ENCODE assay signal across 14 cellular contexts in genomic region chr4:165025782-165026181, GRCh38. TPM values are rescaled to one million over a fixed set of nuclear protein-coding genes. Genes with fewer than 3 reads are reported as not detected.
"Had no signal": no experiment of that assay in that cellular context is flagged by ENCODE, and none has a peak within 500 bp of the region (broad histone marks: within the 10 kb centered on the region; RNA-seq: fewer than 3 reads in every experiment).

No MANE protein-coding gene starts in this region.

RNA-seq across cellular contexts. Expression of gene TRIM60, which starts 6.0 kb away (rescaled TPM):
- total RNA-seq: stomach, subcutaneous adipose tissue, suprapubic skin, temporal lobe, thoracic aorta, thyroid gland, transverse colon, upper lobe of left lung, upper lobe of right lung, ureter, urinary bladder, uterus, vagina had no signal

RNA-seq across cellular contexts. Expression of gene TRIM75, which starts 27.9 kb away (rescaled TPM):
- total RNA-seq: stomach, subcutaneous adipose tissue, suprapubic skin, temporal lobe, thoracic aorta, thyroid gland, tibial nerve, transverse colon, upper lobe of left lung, upper lobe of right lung, ureter, urinary bladder, uterus, vagina had no signal

RNA-seq across cellular contexts. Expression of gene TRIM61, which starts 48.3 kb away (rescaled TPM):
- total RNA-seq: suprapubic skin, transverse colon, vagina had no signal
